17 cellular contexts compared by ENCODE assay signal in genomic region chr12:18552829-18553228, GRCh38.
A peak's percentile ranks its signal among the peaks of the same experiment; 100 is the strongest.
DNase-seq lines count a peak whose midpoint lies in the region; ATAC-seq and TF ChIP-seq lines count a peak whose summit lies in the region.
"Had no signal": no experiment of that assay in that cellular context is flagged by ENCODE, and none has a peak within 500 bp of the region (broad histone marks: within the 10 kb centered on the region; RNA-seq: fewer than 3 reads in every experiment).

No MANE protein-coding gene starts in this region.

- H3K4me3 ChIP-seq in BE2C (ENCODE audit: low read depth, low read length) (no peak overlapping the region), HAP-1 (no peak overlapping the region), epithelial cell of proximal tubule (ENCODE audit: low read depth, low read length) (no peak overlapping the region)
- H3K4me3 ChIP-seq: tibial nerve had no signal

- no peaks in the 10 kb centered on the region for H3K4me1 ChIP-seq in BE2C
- H3K4me1 ChIP-seq in HAP-1: no peaks in the 10 kb centered on the region
- H3K4me1 ChIP-seq: tibial nerve had no signal

- H3K27me3 ChIP-seq in BE2C (peaks cover 5% of the 10 kb centered on the region; the same call in 1 of the 2 replicates), HAP-1 (ENCODE audit: low read depth) (no peaks in the 10 kb centered on the region)
- H3K27me3 ChIP-seq: tibial nerve had no signal

- TF ChIP-seq CTCF in BE2C (IDR thresholded peaks at IDR 0.05; ENCODE audit: low read depth, low read length) (peak; percentile 55), epithelial cell of proximal tubule (conservative IDR thresholded peaks at IDR 0.05; ENCODE audit: low read depth, low read length) (peak; percentile 42)

- H3K36me3 ChIP-seq in BE2C (no peaks in the 10 kb centered on the region), HAP-1 (replicated peaks) (no peaks in the 10 kb centered on the region)
- H3K36me3 ChIP-seq: tibial nerve had no signal

- peak; percentile 8 for DNase-seq in BE2C
- peak; percentile 21 to 37 for DNase-seq in HAP-1 (ENCODE audit: low spot score in 2 of 2)
- DNase-seq in NCI-H82 (lab: John Stamatoyannopoulos, UW): peak; percentile 80
- no peak for DNase-seq in epithelial cell of proximal tubule (ENCODE audit: low read depth)
- no peak for DNase-seq in NCI-H2227 (lab: John Stamatoyannopoulos, UW; ENCODE audit: unreplicated experiment)
- DNase-seq in ecto neural progenitor cell (ENCODE audit: low spot score): no peak
- DNase-seq in NCI-H1092 (lab: John Stamatoyannopoulos, UW): no peak
- DNase-seq: activated CD4-positive, alpha-beta memory T cell treated with anti-CD3 and anti-CD28 coated beads, Interleukin-2, amount 10 ng/mL, durations not matched to agents 7 days and 5 days; DMS153; effector memory CD4-positive, alpha-beta T cell; left cardiac atrium; NCI-H1436 treated with DMSO at 0.1 percent for 48 hours; stimulated activated CD4-positive, alpha-beta T cell treated with anti-CD3 and anti-CD28 coated beads, Interleukin-15, amount 100 ng/mL, for 24 hours; stimulated activated naive CD4-positive, alpha-beta T cell had no signal

- H3K9me3 ChIP-seq in BE2C (no peaks in the 10 kb centered on the region), HAP-1 (no peaks in the 10 kb centered on the region)
- H3K9me3 ChIP-seq: tibial nerve had no signal

- no peak for ATAC-seq in HG03097 (IDR thresholded peaks at IDR 0.05; ENCODE audit: low FRiP score, unreplicated experiment)
- ATAC-seq: WTC11 had no signal

- in situ Hi-C loops in HAP-1 (cut with MboI; ENCODE audit: low sequenced_read_pairs): no loop called here

Comparison
In these comparisons a context has a peak if more than half of its experiments do, and no peak if none do; other contexts are left out.
1. DNase-seq: peak in BE2C (single experiment), HAP-1 (2 of 2) and NCI-H82 (single experiment); none in epithelial cell of proximal tubule (single experiment), NCI-H2227 (single experiment), ecto neural progenitor cell (single experiment) and NCI-H1092 (single experiment).